1 cellular context compared by ENCODE assay signal in the genomic region with DNA sequence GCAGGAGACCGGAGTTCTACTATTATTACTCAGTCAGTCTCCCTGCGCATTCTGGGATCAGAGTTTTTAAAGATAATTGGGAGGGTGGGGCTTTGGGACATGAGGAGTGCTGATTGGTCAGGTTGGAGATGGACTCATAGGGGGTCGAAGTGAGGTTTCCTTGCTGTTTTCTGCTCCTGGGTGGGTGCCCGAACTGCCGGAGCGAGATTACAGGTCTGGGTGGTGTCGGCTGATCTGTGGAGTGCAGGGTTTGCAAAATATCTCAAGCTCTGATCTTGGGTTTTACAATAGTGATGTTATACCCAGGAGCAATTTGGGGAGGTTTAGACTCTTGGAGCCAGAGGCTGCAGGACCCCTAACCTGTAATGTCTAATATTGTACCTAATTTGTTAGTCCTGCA.
A peak's percentile ranks its signal among the peaks of the same experiment; 100 is the strongest.
TF ChIP-seq lines count a peak whose summit lies in the region.

No MANE protein-coding gene starts in this region.

TF ChIP-seq in K562, 482 proteins besides CTCF, POLR2A, EP300 and RAD21:
- no peak for TF ChIP-seq ETV6 (IDR thresholded peaks at IDR 0.05; ENCODE audit: borderline replicate concordance in 1 of 2, low read depth in 2 of 2, low read length in 1 of 2)
- TF ChIP-seq ETV6 (CRISPR knock-in tag; IDR thresholded peaks at IDR 0.05; ENCODE audit: borderline replicate concordance) = no peak
- TF ChIP-seq, protein P1, sequence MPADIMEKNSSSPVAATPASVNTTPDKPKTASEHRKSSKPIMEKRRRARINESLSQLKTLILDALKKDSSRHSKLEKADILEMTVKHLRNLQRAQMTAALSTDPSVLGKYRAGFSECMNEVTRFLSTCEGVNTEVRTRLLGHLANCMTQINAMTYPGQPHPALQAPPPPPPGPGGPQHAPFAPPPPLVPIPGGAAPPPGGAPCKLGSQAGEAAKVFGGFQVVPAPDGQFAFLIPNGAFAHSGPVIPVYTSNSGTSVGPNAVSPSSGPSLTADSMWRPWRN (IDR thresholded peaks at IDR 0.05; ENCODE audit: low read depth) = no peak
- no peak for TF ChIP-seq NFXL1 (CRISPR knock-in tag; IDR thresholded peaks at IDR 0.05)
- TF ChIP-seq NRF1 (conservative IDR thresholded peaks at IDR 0.05 in 1 of 2, IDR thresholded peaks at IDR 0.05 in 1 of 2) = peak; percentile 47 to 49; a peak in 3 of 4 replicates
- no peak for TF ChIP-seq NR2C2 (CRISPR knock-in tag; IDR thresholded peaks at IDR 0.05)
- TF ChIP-seq NR2C2 (tag; IDR thresholded peaks at IDR 0.05) = no peak
- TF ChIP-seq, protein P2, sequence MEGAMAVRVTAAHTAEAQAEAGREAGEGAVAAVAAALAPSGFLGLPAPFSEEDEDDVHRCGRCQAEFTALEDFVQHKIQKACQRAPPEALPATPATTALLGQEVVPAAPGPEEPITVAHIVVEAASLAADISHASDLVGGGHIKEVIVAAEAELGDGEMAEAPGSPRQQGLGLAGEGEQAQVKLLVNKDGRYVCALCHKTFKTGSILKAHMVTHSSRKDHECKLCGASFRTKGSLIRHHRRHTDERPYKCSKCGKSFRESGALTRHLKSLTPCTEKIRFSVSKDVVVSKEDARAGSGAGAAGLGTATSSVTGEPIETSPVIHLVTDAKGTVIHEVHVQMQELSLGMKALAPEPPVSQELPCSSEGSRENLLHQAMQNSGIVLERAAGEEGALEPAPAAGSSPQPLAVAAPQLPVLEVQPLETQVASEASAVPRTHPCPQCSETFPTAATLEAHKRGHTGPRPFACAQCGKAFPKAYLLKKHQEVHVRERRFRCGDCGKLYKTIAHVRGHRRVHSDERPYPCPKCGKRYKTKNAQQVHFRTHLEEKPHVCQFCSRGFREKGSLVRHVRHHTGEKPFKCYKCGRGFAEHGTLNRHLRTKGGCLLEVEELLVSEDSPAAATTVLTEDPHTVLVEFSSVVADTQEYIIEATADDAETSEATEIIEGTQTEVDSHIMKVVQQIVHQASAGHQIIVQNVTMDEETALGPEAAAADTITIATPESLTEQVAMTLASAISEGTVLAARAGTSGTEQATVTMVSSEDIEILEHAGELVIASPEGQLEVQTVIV (CRISPR knock-in tag; IDR thresholded peaks at IDR 0.05; ENCODE audit: borderline replicate concordance) = no peak
- TF ChIP-seq ZNF197 (CRISPR knock-in tag; IDR thresholded peaks at IDR 0.05; ENCODE audit: low read depth) = no peak
- TF ChIP-seq, protein P3, sequence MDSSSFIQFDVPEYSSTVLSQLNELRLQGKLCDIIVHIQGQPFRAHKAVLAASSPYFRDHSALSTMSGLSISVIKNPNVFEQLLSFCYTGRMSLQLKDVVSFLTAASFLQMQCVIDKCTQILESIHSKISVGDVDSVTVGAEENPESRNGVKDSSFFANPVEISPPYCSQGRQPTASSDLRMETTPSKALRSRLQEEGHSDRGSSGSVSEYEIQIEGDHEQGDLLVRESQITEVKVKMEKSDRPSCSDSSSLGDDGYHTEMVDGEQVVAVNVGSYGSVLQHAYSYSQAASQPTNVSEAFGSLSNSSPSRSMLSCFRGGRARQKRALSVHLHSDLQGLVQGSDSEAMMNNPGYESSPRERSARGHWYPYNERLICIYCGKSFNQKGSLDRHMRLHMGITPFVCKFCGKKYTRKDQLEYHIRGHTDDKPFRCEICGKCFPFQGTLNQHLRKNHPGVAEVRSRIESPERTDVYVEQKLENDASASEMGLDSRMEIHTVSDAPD (CRISPR knock-in tag; IDR thresholded peaks at IDR 0.05) = no peak
- TF ChIP-seq ZNF217 (CRISPR knock-in tag; IDR thresholded peaks at IDR 0.05) = no peak
- TF ChIP-seq, protein P4, sequence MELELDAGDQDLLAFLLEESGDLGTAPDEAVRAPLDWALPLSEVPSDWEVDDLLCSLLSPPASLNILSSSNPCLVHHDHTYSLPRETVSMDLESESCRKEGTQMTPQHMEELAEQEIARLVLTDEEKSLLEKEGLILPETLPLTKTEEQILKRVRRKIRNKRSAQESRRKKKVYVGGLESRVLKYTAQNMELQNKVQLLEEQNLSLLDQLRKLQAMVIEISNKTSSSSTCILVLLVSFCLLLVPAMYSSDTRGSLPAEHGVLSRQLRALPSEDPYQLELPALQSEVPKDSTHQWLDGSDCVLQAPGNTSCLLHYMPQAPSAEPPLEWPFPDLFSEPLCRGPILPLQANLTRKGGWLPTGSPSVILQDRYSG (tag; conservative IDR thresholded peaks at IDR 0.05; ENCODE audit: low read depth) = no peak
- TF ChIP-seq SMAD2 (IDR thresholded peaks at IDR 0.05; ENCODE audit: low read depth, low read length) = no peak
- no peak for TF ChIP-seq LCOR (CRISPR knock-in tag; IDR thresholded peaks at IDR 0.05)
- TF ChIP-seq PRMT5 (CRISPR knock-in tag; IDR thresholded peaks at IDR 0.05) = no peak
- TF ChIP-seq ZNF766 (CRISPR knock-in tag; conservative IDR thresholded peaks at IDR 0.05) = peak; percentile 58; the same call in 1 of the 2 replicates
- TF ChIP-seq HDGF (IDR thresholded peaks at IDR 0.05) = no peak
- TF ChIP-seq, protein P5, sequence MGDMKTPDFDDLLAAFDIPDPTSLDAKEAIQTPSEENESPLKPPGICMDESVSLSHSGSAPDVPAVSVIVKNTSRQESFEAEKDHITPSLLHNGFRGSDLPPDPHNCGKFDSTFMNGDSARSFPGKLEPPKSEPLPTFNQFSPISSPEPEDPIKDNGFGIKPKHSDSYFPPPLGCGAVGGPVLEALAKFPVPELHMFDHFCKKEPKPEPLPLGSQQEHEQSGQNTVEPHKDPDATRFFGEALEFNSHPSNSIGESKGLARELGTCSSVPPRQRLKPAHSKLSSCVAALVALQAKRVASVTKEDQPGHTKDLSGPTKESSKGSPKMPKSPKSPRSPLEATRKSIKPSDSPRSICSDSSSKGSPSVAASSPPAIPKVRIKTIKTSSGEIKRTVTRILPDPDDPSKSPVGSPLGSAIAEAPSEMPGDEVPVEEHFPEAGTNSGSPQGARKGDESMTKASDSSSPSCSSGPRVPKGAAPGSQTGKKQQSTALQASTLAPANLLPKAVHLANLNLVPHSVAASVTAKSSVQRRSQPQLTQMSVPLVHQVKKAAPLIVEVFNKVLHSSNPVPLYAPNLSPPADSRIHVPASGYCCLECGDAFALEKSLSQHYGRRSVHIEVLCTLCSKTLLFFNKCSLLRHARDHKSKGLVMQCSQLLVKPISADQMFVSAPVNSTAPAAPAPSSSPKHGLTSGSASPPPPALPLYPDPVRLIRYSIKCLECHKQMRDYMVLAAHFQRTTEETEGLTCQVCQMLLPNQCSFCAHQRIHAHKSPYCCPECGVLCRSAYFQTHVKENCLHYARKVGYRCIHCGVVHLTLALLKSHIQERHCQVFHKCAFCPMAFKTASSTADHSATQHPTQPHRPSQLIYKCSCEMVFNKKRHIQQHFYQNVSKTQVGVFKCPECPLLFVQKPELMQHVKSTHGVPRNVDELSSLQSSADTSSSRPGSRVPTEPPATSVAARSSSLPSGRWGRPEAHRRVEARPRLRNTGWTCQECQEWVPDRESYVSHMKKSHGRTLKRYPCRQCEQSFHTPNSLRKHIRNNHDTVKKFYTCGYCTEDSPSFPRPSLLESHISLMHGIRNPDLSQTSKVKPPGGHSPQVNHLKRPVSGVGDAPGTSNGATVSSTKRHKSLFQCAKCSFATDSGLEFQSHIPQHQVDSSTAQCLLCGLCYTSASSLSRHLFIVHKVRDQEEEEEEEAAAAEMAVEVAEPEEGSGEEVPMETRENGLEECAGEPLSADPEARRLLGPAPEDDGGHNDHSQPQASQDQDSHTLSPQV (IDR thresholded peaks at IDR 0.05) = no peak
- TF ChIP-seq ETV5 (CRISPR knock-in tag; IDR thresholded peaks at IDR 0.05; ENCODE audit: low read depth) = no peak
- TF ChIP-seq NFRKB (IDR thresholded peaks at IDR 0.05; ENCODE audit: low read depth) = no peak
- no peak for TF ChIP-seq SNIP1 (IDR thresholded peaks at IDR 0.05; ENCODE audit: low read depth)
- TF ChIP-seq, protein P6, sequence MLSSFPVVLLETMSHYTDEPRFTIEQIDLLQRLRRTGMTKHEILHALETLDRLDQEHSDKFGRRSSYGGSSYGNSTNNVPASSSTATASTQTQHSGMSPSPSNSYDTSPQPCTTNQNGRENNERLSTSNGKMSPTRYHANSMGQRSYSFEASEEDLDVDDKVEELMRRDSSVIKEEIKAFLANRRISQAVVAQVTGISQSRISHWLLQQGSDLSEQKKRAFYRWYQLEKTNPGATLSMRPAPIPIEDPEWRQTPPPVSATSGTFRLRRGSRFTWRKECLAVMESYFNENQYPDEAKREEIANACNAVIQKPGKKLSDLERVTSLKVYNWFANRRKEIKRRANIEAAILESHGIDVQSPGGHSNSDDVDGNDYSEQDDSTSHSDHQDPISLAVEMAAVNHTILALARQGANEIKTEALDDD (IDR thresholded peaks at IDR 0.05) = peak; percentile 25; the same call in 1 of the 2 replicates
- no peak for TF ChIP-seq PTRF (tag; IDR thresholded peaks at IDR 0.05)
